In genomic region chr3:72343078-72343477, GRCh38 we compare ENCODE assay signal across 11 cellular contexts.
DNase-seq lines count a peak whose midpoint lies in the region; ATAC-seq, FAIRE-seq and TF ChIP-seq lines count a peak whose summit lies in the region.
"Had no signal": no experiment of that assay in that cellular context is flagged by ENCODE, and none has a peak within 500 bp of the region (broad histone marks: within the 10 kb centered on the region; RNA-seq: fewer than 3 reads in every experiment).

No MANE protein-coding gene starts in this region.

- H4K8ac ChIP-seq in trophoblast cell (ENCODE audit: low read depth, low read length), result no peak overlapping the region

- H2AK5ac ChIP-seq in trophoblast cell (ENCODE audit: low read length), result no peak overlapping the region

- H3K18ac ChIP-seq in trophoblast cell (ENCODE audit: low read length), result no peak overlapping the region

- no peak overlapping the region for H4K12ac ChIP-seq in trophoblast cell (ENCODE audit: low read depth, low read length)

- H2AFZ ChIP-seq in astrocyte (ENCODE audit: low read depth, low read length) (no peak overlapping the region), trophoblast cell (ENCODE audit: insufficient read depth, low read length, poor library complexity) (no peak overlapping the region)

- H3K9ac ChIP-seq in astrocyte (ENCODE audit: low read length), result no peak overlapping the region
- H3K9ac ChIP-seq in trophoblast cell (ENCODE audit: low read length), result no peak overlapping the region

- no peak overlapping the region for H3K4me3 Mint-ChIP-seq in astrocyte (ENCODE audit: unreplicated experiment)

- H3K36me3 ChIP-seq in astrocyte (ENCODE audit: insufficient read depth, low read length) (no peaks in the 10 kb centered on the region), trophoblast cell (ENCODE audit: control insufficient read depth in 1 of 2, insufficient read depth in 2 of 2, low read length in 2 of 2) (no peaks in the 10 kb centered on the region), SJCRH30 (no peaks in the 10 kb centered on the region)

- no peak for FAIRE-seq in astrocyte (lab: Jason Lieb, UNC)

- H2BK120ac ChIP-seq in trophoblast cell (ENCODE audit: insufficient read depth, low read length, poor library complexity), result no peak overlapping the region

- H3K27ac ChIP-seq in astrocyte (ENCODE audit: low read depth, low read length) (no peak overlapping the region), trophoblast cell (ENCODE audit: low read depth, low read length) (no peak overlapping the region), SJCRH30 (no peak overlapping the region)
- H3K27ac ChIP-seq: body of pancreas had no signal

- H3K36me3 Mint-ChIP-seq in astrocyte (ENCODE audit: low read depth, unreplicated experiment), result no peaks in the 10 kb centered on the region

- no peak overlapping the region for H4K91ac ChIP-seq in trophoblast cell (ENCODE audit: low read depth, low read length)

- TF ChIP-seq POLR2A in erythroblast (IDR thresholded peaks at IDR 0.05; ENCODE audit: low read length), result no peak

- no peaks in the 10 kb centered on the region for H3K27me3 ChIP-seq in astrocyte (ENCODE audit: insufficient read depth, low read length)
- H3K27me3 ChIP-seq in trophoblast cell (ENCODE audit: insufficient read depth, low read length), result no peaks in the 10 kb centered on the region
- H3K27me3 ChIP-seq in SJCRH30, result no peaks in the 10 kb centered on the region
- H3K27me3 ChIP-seq: body of pancreas had no signal

- H3K14ac ChIP-seq in trophoblast cell (ENCODE audit: low read length), result no peak overlapping the region

- peaks cover 14% of the 10 kb centered on the region for H3K79me1 ChIP-seq in trophoblast cell (ENCODE audit: low read length)

- no peak for TF ChIP-seq CTCF in astrocyte (IDR thresholded peaks at IDR 0.05; ENCODE audit: insufficient read depth, low read depth, low read length)

- DNase-seq in Caki2 (ENCODE audit: low read depth), result peak; percentile 27
- peak; percentile 78 for DNase-seq in RPMI7951 (ENCODE audit: low read depth)
- peak; percentile 71 for DNase-seq in astrocyte (ENCODE audit: low read depth)
- DNase-seq in trophoblast cell, result peak; percentile 55 to 69
- no peak for DNase-seq in SJCRH30
- no peak for DNase-seq in COLO668 (lab: John Stamatoyannopoulos, UW; ENCODE audit: unreplicated experiment)
- DNase-seq in erythroblast (lab: John Stamatoyannopoulos, UW), result no peak
- DNase-seq: body of pancreas, Caco-2, NCI-H2081 treated with DMSO at 0.1 percent for 48 hours had no signal

- H3K9me3 ChIP-seq in astrocyte (ENCODE audit: insufficient read depth, low read depth, low read length), result peaks cover 16% of the 10 kb centered on the region
- peaks cover 9% of the 10 kb centered on the region for H3K9me3 ChIP-seq in trophoblast cell (ENCODE audit: insufficient read depth, low read depth, low read length)
- no peaks in the 10 kb centered on the region for H3K9me3 ChIP-seq in SJCRH30 (replicated peaks)
- H3K9me3 ChIP-seq: body of pancreas, Caco-2 had no signal

- no peak for ATAC-seq in HG02642 (IDR thresholded peaks at IDR 0.05; ENCODE audit: poor library complexity, unreplicated experiment)
- ATAC-seq: body of pancreas had no signal

- H3K4me2 ChIP-seq in astrocyte (ENCODE audit: low read length) (no peak overlapping the region), trophoblast cell (ENCODE audit: low read length) (no peak overlapping the region)

- H3K4me1 Mint-ChIP-seq in astrocyte (ENCODE audit: low read depth, unreplicated experiment), result peaks cover 15% of the 10 kb centered on the region

- H3K79me2 ChIP-seq in astrocyte (ENCODE audit: insufficient read depth, low read length) (no peaks in the 10 kb centered on the region), trophoblast cell (ENCODE audit: control insufficient read depth, insufficient read depth, low read length, poor library complexity) (peaks cover 4% of the 10 kb centered on the region)

- H3K27ac Mint-ChIP-seq in astrocyte (ENCODE audit: unreplicated experiment), result no peak overlapping the region

- no peaks in the 10 kb centered on the region for H4K20me1 ChIP-seq in astrocyte (ENCODE audit: insufficient read depth, low read length)

- peaks cover 65% of the 10 kb centered on the region for H3K4me1 ChIP-seq in astrocyte (ENCODE audit: insufficient read depth, low read length)
- H3K4me1 ChIP-seq in trophoblast cell (ENCODE audit: control insufficient read depth in 1 of 2, insufficient read depth in 2 of 2, low read length in 2 of 2), result peaks cover 30 to 36% of the 10 kb centered on the region in 2 experiments
- peaks cover 8% of the 10 kb centered on the region for H3K4me1 ChIP-seq in SJCRH30
- H3K4me1 ChIP-seq: body of pancreas had no signal

- H3K9me3 Mint-ChIP-seq in astrocyte (ENCODE audit: unreplicated experiment), result no peaks in the 10 kb centered on the region

- no CpG with 5 or more reads among the region's 3 CpGs for WGBS in trophoblast cell (ENCODE audit: extremely low coverage, insufficient coverage, insufficient read length)

- no peak overlapping the region for H3K23ac ChIP-seq in trophoblast cell (ENCODE audit: low read length)

- no peak overlapping the region for H2BK5ac ChIP-seq in trophoblast cell (ENCODE audit: low read depth, low read length, poor library complexity)

- no peak overlapping the region for H3K4ac ChIP-seq in trophoblast cell (ENCODE audit: low read depth, low read length)

- no peak overlapping the region for H2BK12ac ChIP-seq in trophoblast cell (ENCODE audit: low read length)

- H3K4me3 ChIP-seq in astrocyte (ENCODE audit: insufficient read depth, low read depth, low read length) (no peak overlapping the region), trophoblast cell (ENCODE audit: low read depth, low read length) (no peak overlapping the region), SJCRH30 (no peak overlapping the region)
- H3K4me3 ChIP-seq: body of pancreas had no signal

- no peaks in the 10 kb centered on the region for H3K27me3 Mint-ChIP-seq in astrocyte (ENCODE audit: low read depth, unreplicated experiment)

- in situ Hi-C loops in Caki2 (cut with HindIII; ENCODE audit: low pct_unique_long_range_greater_than_20kb, low sequenced_read_pairs), result no loop called here

Comparison
In these comparisons a context has a peak if more than half of its experiments do, and no peak if none do; other contexts are left out.
1. DNase-seq: peak in Caki2 (single experiment), RPMI7951 (single experiment), astrocyte (single experiment) and trophoblast cell (2 of 2); none in SJCRH30 (0 of 2), COLO668 (single experiment) and erythroblast (0 of 2).